ENCODE assay signal across 9 cellular contexts in genomic region chr14:72643317-72643801, GRCh38.
DNase-seq lines count a peak whose midpoint lies in the region; ATAC-seq and TF ChIP-seq lines count a peak whose summit lies in the region.
"Had no signal": no experiment of that assay in that cellular context is flagged by ENCODE, and none has a peak within 500 bp of the region (broad histone marks: within the 10 kb centered on the region; RNA-seq: fewer than 3 reads in every experiment).

No MANE protein-coding gene starts in this region.

- H3F3A ChIP-seq in smooth muscle cell (ENCODE audit: low read depth): no peaks in the 10 kb centered on the region

- POLR2A ChIA-PET in HCT116 (lab: Charles Lee): no interaction called here
- POLR2A ChIA-PET in naive thymus-derived CD8-positive, alpha-beta T cell (lab: Charles Lee): no interaction called here

- H3K79me2 ChIP-seq in HCT116 (ENCODE audit: insufficient read depth, low read length): no peaks in the 10 kb centered on the region
- no peaks in the 10 kb centered on the region for H3K79me2 ChIP-seq in smooth muscle cell (ENCODE audit: low read depth)

- BruUV-seq in HCT116 (replicated peaks; lab: Mats Ljungman, UMichigan): no TSS peak

- intact Hi-C loops in HCT116 (cut with micrococcal nuclease): no loop called here
- intact Hi-C loops in left cardiac atrium (cut with DNase I): no loop called here

- WGBS in smooth muscle cell (ENCODE audit: low lambda C conversion rate): 13% methylated on average over 5 of the region's 5 CpGs

- peaks cover 0 to 10% (median 7%) of the 10 kb centered on the region in 9 donors for H3K9me3 Mint-ChIP-seq in naive thymus-derived CD8-positive, alpha-beta T cell

- H3K27me3 Mint-ChIP-seq in naive thymus-derived CD8-positive, alpha-beta T cell: peaks cover 0 to 5% (median 0%) of the 10 kb centered on the region in 5 donors

- H3K4me1 ChIP-seq in HCT116 (ENCODE audit: control insufficient read depth in 1 of 2, insufficient read depth in 2 of 2, low read length in 2 of 2) (peaks cover 0 to 9% of the 10 kb centered on the region in 2 experiments; a peak in 1 of 4 replicates), smooth muscle cell (ENCODE audit: low read depth) (no peaks in the 10 kb centered on the region)

- H3K27ac Mint-ChIP-seq in naive thymus-derived CD8-positive, alpha-beta T cell: no peak overlapping the region

- TF ChIP-seq CTCF in HCT116 (IDR thresholded peaks at IDR 0.05 in 2 of 3, conservative IDR thresholded peaks at IDR 0.05 in 1 of 3; ENCODE audit: borderline replicate concordance in 1 of 3, insufficient read depth in 1 of 3, low read depth in 2 of 3, low read length in 2 of 3): no peak
- TF ChIP-seq CTCF in smooth muscle cell (IDR thresholded peaks at IDR 0.05; ENCODE audit: borderline replicate concordance, insufficient read depth, poor library complexity, severe bottlenecking): no peak

- H3K36me3 Mint-ChIP-seq in naive thymus-derived CD8-positive, alpha-beta T cell: peaks cover 0 to 13% (median 9%) of the 10 kb centered on the region in 3 donors

- H2AFZ ChIP-seq in HCT116 (ENCODE audit: low read depth, low read length, poor library complexity, severe bottlenecking): no peak overlapping the region
- peak overlapping the region; percentile 8 for H2AFZ ChIP-seq in smooth muscle cell (ENCODE audit: low read depth)

- DNase-seq in HCT116 (ENCODE audit: low read depth, low spot score) (no peak), amniotic epithelial cell (ENCODE audit: low read depth) (peak; percentile 98), left cardiac atrium (peak; percentile 50), smooth muscle cell (lab: John Stamatoyannopoulos, UW; ENCODE audit: unreplicated experiment) (peak; percentile 34), MV-4-11 (lab: John Stamatoyannopoulos, UW) (no peak), KBM-7 (no peak)
- DNase-seq in naive thymus-derived CD8-positive, alpha-beta T cell: no peak
- DNase-seq: stimulated activated CD4-positive, alpha-beta T cell treated with anti-CD3 and anti-CD28 coated beads, Interleukin-15, amount 100 ng/mL, for 24 hours had no signal

- H3K4me3 ChIP-seq in HCT116 (replicated peaks in 1 of 2; ENCODE audit: low read depth in 1 of 2, low read length in 2 of 2) (no peak overlapping the region), smooth muscle cell (no peak overlapping the region)

- in situ Hi-C loops in KBM-7 (cut with MboI; ENCODE audit: low pct_unique_long_range_greater_than_20kb, low sequenced_read_pairs): no loop called here

- no peaks in the 10 kb centered on the region for H3K36me3 ChIP-seq in HCT116 (ENCODE audit: control insufficient read depth in 1 of 2, insufficient read depth in 2 of 2, low read length in 2 of 2)
- no peaks in the 10 kb centered on the region for H3K36me3 ChIP-seq in smooth muscle cell (ENCODE audit: low read depth)

- H3K9me2 ChIP-seq in HCT116 (ENCODE audit: insufficient read depth): no peaks in the 10 kb centered on the region

- CTCF ChIA-PET in HCT116 (lab: Charles Lee): no interaction called here

- RAD21 ChIA-PET in HCT116 (lab: Charles Lee; ENCODE audit: low non-redundant PET in 1 of 2, low total read pairs in 2 of 2, uncharacterized antibody in 2 of 2, unreplicated experiment in 2 of 2): no interaction called here

- no peak overlapping the region for H3K27ac ChIP-seq in HCT116 (ENCODE audit: low read depth, low read length)
- peak overlapping the region; percentile 94 for H3K27ac ChIP-seq in smooth muscle cell (ENCODE audit: low read depth)

- H3K27me3 ChIP-seq in HCT116 (ENCODE audit: insufficient read depth, low read length) (peaks cover 11% of the 10 kb centered on the region; the same call in 1 of the 2 replicates), smooth muscle cell (ENCODE audit: low read depth) (no peaks in the 10 kb centered on the region)

- H4K20me1 ChIP-seq in HCT116 (ENCODE audit: insufficient read depth) (no peaks in the 10 kb centered on the region), smooth muscle cell (ENCODE audit: low read depth) (no peaks in the 10 kb centered on the region)

- no peaks in the 10 kb centered on the region; a peak in 1 of 4 replicates for H3K9me3 ChIP-seq in HCT116 (ENCODE audit: control insufficient read depth in 1 of 2, insufficient read depth in 1 of 2, low read depth in 1 of 2, low read length in 2 of 2)
- no peaks in the 10 kb centered on the region for H3K9me3 ChIP-seq in smooth muscle cell (replicated peaks; ENCODE audit: low read depth)

- no peak for ATAC-seq in HCT116
- peak; percentile 80 to 97 for ATAC-seq in left cardiac atrium
- ATAC-seq in naive thymus-derived CD8-positive, alpha-beta T cell: no peak
- ATAC-seq in HG03442 (IDR thresholded peaks at IDR 0.05; ENCODE audit: unreplicated experiment): no peak

- TF ChIP-seq RAD21 in HCT116 (IDR thresholded peaks at IDR 0.05; ENCODE audit: low read depth): no peak

- H3K4me2 ChIP-seq in HCT116 (ENCODE audit: low read length) (peak overlapping the region; percentile 21; the same call in 1 of the 2 replicates), smooth muscle cell (peak overlapping the region; percentile 61)

- H3K4me1 Mint-ChIP-seq in naive thymus-derived CD8-positive, alpha-beta T cell: peaks cover 0 to 3% (median 0%) of the 10 kb centered on the region in 4 donors

- H3K9ac ChIP-seq in HCT116 (ENCODE audit: low read length) (no peak overlapping the region), smooth muscle cell (ENCODE audit: low read depth) (peak overlapping the region; percentile 56)

- no peak for TF ChIP-seq POLR2A in HCT116 (IDR thresholded peaks at IDR 0.05; ENCODE audit: borderline replicate concordance, extremely low read depth, insufficient read depth, insufficient read length)

- no peak overlapping the region for H3K4me3 Mint-ChIP-seq in naive thymus-derived CD8-positive, alpha-beta T cell

TF ChIP-seq in HCT116, 20 proteins besides CTCF, POLR2A, EP300 and RAD21:
- TF ChIP-seq JUND (IDR thresholded peaks at IDR 0.05): no peak
- TF ChIP-seq EGR1 (IDR thresholded peaks at IDR 0.05; ENCODE audit: low read depth): no peak
- no peak for TF ChIP-seq ZBTB33 (IDR thresholded peaks at IDR 0.05; ENCODE audit: extremely low read depth, insufficient replicate concordance, low read length)
- TF ChIP-seq ZFX (IDR thresholded peaks at IDR 0.05): no peak
- no peak for TF ChIP-seq EZH2 (IDR thresholded peaks at IDR 0.05)
- TF ChIP-seq SP1 (IDR thresholded peaks at IDR 0.05; ENCODE audit: low read depth): no peak
- no peak for TF ChIP-seq MAX (IDR thresholded peaks at IDR 0.05)
- TF ChIP-seq EZH2phosphoT487 (IDR thresholded peaks at IDR 0.05; ENCODE audit: borderline replicate concordance): no peak
- TF ChIP-seq ATF3 (IDR thresholded peaks at IDR 0.05): no peak
- TF ChIP-seq FOSL1 (IDR thresholded peaks at IDR 0.05; ENCODE audit: low read depth): no peak
- no peak for TF ChIP-seq TCF7L2 (IDR thresholded peaks at IDR 0.05; ENCODE audit: borderline replicate concordance, extremely low read depth, insufficient read depth, insufficient read length)
- TF ChIP-seq YY1 (IDR thresholded peaks at IDR 0.05; ENCODE audit: extremely low read depth, insufficient replicate concordance, low read depth, low read length): no peak
- TF ChIP-seq POLR2AphosphoS5 (IDR thresholded peaks at IDR 0.05; ENCODE audit: low read depth, low read length): no peak
- no peak for TF ChIP-seq CEBPB (IDR thresholded peaks at IDR 0.05; ENCODE audit: low read depth)
- TF ChIP-seq SIN3A (IDR thresholded peaks at IDR 0.05; ENCODE audit: low read depth): no peak

Comparison
In these comparisons a context has a peak if more than half of its experiments do, and no peak if none do; other contexts are left out.
1. ATAC-seq: peak in left cardiac atrium (2 of 2); none in HCT116 (single experiment), naive thymus-derived CD8-positive, alpha-beta T cell (0 of 2) and HG03442 (single experiment).
2. DNase-seq: peak in amniotic epithelial cell (single experiment), left cardiac atrium (single experiment) and smooth muscle cell (single experiment); none in HCT116 (single experiment), MV-4-11 (single experiment), KBM-7 (single experiment) and naive thymus-derived CD8-positive, alpha-beta T cell (0 of 10).